10 cellular contexts compared by ENCODE assay signal in the genomic region with DNA sequence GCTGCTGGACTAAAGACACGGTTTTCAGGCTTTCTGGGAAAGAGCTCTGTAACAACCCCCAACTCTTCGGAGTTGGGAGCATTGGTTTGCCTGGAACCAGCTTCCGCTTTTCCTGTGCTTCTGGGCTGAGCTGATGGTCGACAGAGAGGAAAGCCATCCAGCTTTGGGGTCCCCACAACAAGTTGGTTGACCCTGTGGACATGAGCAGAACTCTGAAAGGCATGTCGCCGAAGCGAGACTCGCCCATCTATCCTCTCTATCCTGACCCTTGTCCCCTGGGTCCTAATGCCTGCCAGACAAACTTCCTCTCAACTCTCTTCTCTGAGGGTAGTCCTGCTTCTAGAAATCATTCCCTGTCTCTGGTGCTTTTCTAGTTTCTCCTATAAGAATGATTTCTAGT. TPM values are rescaled to one million over a fixed set of nuclear protein-coding genes. Genes with fewer than 3 reads are reported as not detected.
DNase-seq lines count a peak whose midpoint lies in the region; ATAC-seq and TF ChIP-seq lines count a peak whose summit lies in the region.
"Had no signal": no experiment of that assay in that cellular context is flagged by ENCODE, and none has a peak within 500 bp of the region (broad histone marks: within the 10 kb centered on the region; RNA-seq: fewer than 3 reads in every experiment).

No MANE protein-coding gene starts in this region.

- in situ Hi-C loops in gastrocnemius medialis (cut with MboI; ENCODE audit: low sequenced_read_pairs in 4 of 4), result no loop called here

- no peaks in the 10 kb centered on the region for H3K79me1 ChIP-seq in neuronal stem cell (ENCODE audit: low read depth, low read length)

- H3K27me3 ChIP-seq in neuronal stem cell (ENCODE audit: control insufficient read depth in 3 of 3, insufficient read depth in 3 of 3, low read depth in 1 of 3, low read length in 3 of 3), result peaks cover 0 to 20% (median 14%) of the 10 kb centered on the region in 3 experiments
- peaks cover 24 to 28% (median 26%) of the 10 kb centered on the region in 3 donors for H3K27me3 ChIP-seq in gastrocnemius medialis

- no CpG with 5 or more reads among the region's 8 CpGs for WGBS in neuronal stem cell (ENCODE audit: extremely low coverage in 2 of 2, insufficient read length in 2 of 2, insufficient replicate concordance in 1 of 2), 2 donors

- peaks cover 15% of the 10 kb centered on the region for H3K4me1 Mint-ChIP-seq in chondrocyte (ENCODE audit: low read depth)

- H3K27ac ChIP-seq in neuronal stem cell (replicated peaks; ENCODE audit: low read length) (no peak overlapping the region), gastrocnemius medialis (no peak overlapping the region)

- H2BK15ac ChIP-seq in neuronal stem cell (ENCODE audit: low read length), result no peak overlapping the region

- peak overlapping the region; percentile 40 to 80 for H3K4me3 ChIP-seq in neuronal stem cell (ENCODE audit: low read length in 2 of 2)
- H3K4me3 ChIP-seq in gastrocnemius medialis, result no peak overlapping the region

- intact Hi-C loops in gastrocnemius medialis (cut with DNase I; ENCODE audit: low total_unique reads), result no loop called here

- H3K4me3 Mint-ChIP-seq in chondrocyte (ENCODE audit: unreplicated experiment), result peak overlapping the region; percentile 77

- DNase-seq in NCI-H524 (lab: John Stamatoyannopoulos, UW), result peak; percentile 13
- DNase-seq in NCI-H524 treated with DMSO at 0.1 percent for 48 hours (lab: John Stamatoyannopoulos, UW), result no peak
- peak; percentile 44 for DNase-seq in NCI-H460 (ENCODE audit: extremely low read depth, low read depth)
- no peak for DNase-seq in chondrocyte (ENCODE audit: low spot score)
- DNase-seq in neuronal stem cell (ENCODE audit: low spot score), result peak; percentile 21
- no peak for DNase-seq in gastrocnemius medialis

- no peak overlapping the region for H2BK5ac ChIP-seq in neuronal stem cell (ENCODE audit: low read length)

- H3K18ac ChIP-seq in neuronal stem cell (ENCODE audit: low read length), result no peak overlapping the region

- H2AFZ ChIP-seq in neuronal stem cell (ENCODE audit: low read length), result peak overlapping the region; percentile 80

- H3K4me1 ChIP-seq in neuronal stem cell (ENCODE audit: control insufficient read depth in 2 of 2, insufficient read depth in 1 of 2, low read depth in 1 of 2, low read length in 2 of 2) (peaks cover 0 to 3% of the 10 kb centered on the region in 2 donors), gastrocnemius medialis (no peaks in the 10 kb centered on the region)

- H3K9me3 ChIP-seq in neuronal stem cell (replicated peaks in 1 of 2; ENCODE audit: control insufficient read depth in 2 of 2, insufficient read depth in 1 of 2, low read depth in 1 of 2, low read length in 2 of 2) (no peaks in the 10 kb centered on the region), gastrocnemius medialis (no peaks in the 10 kb centered on the region)

- no peak overlapping the region for H2AK5ac ChIP-seq in neuronal stem cell (ENCODE audit: low read depth, low read length)

- no peaks in the 10 kb centered on the region for H3K36me3 Mint-ChIP-seq in chondrocyte (ENCODE audit: low read depth)

- H3K36me3 ChIP-seq in neuronal stem cell (replicated peaks in 1 of 2; ENCODE audit: control insufficient read depth in 2 of 2, insufficient read depth in 2 of 2, low read length in 2 of 2) (no peaks in the 10 kb centered on the region), gastrocnemius medialis (no peaks in the 10 kb centered on the region)

- H3K4ac ChIP-seq in neuronal stem cell (ENCODE audit: low read length), result no peak overlapping the region

- TF ChIP-seq CTCF in chondrocyte (IDR thresholded peaks at IDR 0.05) (no peak), gastrocnemius medialis (IDR thresholded peaks at IDR 0.05 in 4 of 5, conservative IDR thresholded peaks at IDR 0.05 in 1 of 5) (no peak)

- peak overlapping the region; percentile 51 for H3K4me2 ChIP-seq in neuronal stem cell (ENCODE audit: insufficient read depth, low read length, poor library complexity, severe bottlenecking)

- H3K9me3 Mint-ChIP-seq in chondrocyte (ENCODE audit: low read depth), result no peaks in the 10 kb centered on the region
- H3K9me3 Mint-ChIP-seq: stimulated activated naive CD8-positive, alpha-beta T cell treated with anti-CD3 and anti-CD28 coated beads, Interleukin-15, Interleukin-2, amounts not matched to agents 100 ng/mL and 50 ng/mL, for 24 hours had no signal

- H3K23ac ChIP-seq in neuronal stem cell (ENCODE audit: low read depth, low read length, poor library complexity), result no peak overlapping the region

- ATAC-seq in gastrocnemius medialis (no peak), HG02840 (IDR thresholded peaks at IDR 0.05; ENCODE audit: low FRiP score, unreplicated experiment) (no peak), HG02610 (IDR thresholded peaks at IDR 0.05; ENCODE audit: unreplicated experiment) (no peak)
- ATAC-seq: left colon had no signal

- H4K91ac ChIP-seq in neuronal stem cell (ENCODE audit: low read depth, low read length, poor library complexity), result no peak overlapping the region

- no peak overlapping the region for H3K27ac Mint-ChIP-seq in chondrocyte (ENCODE audit: unreplicated experiment)
- H3K27ac Mint-ChIP-seq: stimulated activated naive CD8-positive, alpha-beta T cell treated with anti-CD3 and anti-CD28 coated beads, Interleukin-15, Interleukin-2, amounts not matched to agents 100 ng/mL and 50 ng/mL, for 24 hours had no signal

- no peak overlapping the region for H3K14ac ChIP-seq in neuronal stem cell (ENCODE audit: low read length)

- peaks cover 29% of the 10 kb centered on the region for H3K27me3 Mint-ChIP-seq in chondrocyte (ENCODE audit: low read depth)

- H2BK120ac ChIP-seq in neuronal stem cell (ENCODE audit: low read depth, low read length), result no peak overlapping the region

- H4K8ac ChIP-seq in neuronal stem cell (ENCODE audit: low read depth, low read length), result no peak overlapping the region

- H3K9ac ChIP-seq in neuronal stem cell (ENCODE audit: low read depth, low read length, poor library complexity), result no peak overlapping the region

- no peak overlapping the region for H2BK12ac ChIP-seq in neuronal stem cell (ENCODE audit: low read length)

- no peak for TF ChIP-seq POLR2A in gastrocnemius medialis (IDR thresholded peaks at IDR 0.05)

RNA-seq across cellular contexts. Expression of gene FCGR2A, which starts 31.9 kb away (rescaled TPM):
- total RNA-seq in NCI-H460 (2014; rRNA removed; shearing (Covaris generic)), result 0.75 and 1.8 TPM in 2 replicates
- polyA plus RNA-seq in NCI-H460 (2014; cell fraction: nucleus; rRNA removed), result 0.32 and 0.54 TPM in 2 replicates
- total RNA-seq in chondrocyte, result not detected in 3 replicates
- polyA plus RNA-seq in neuronal stem cell (2013, experiment 1 of 2), result 0.15 TPM
- polyA plus RNA-seq in neuronal stem cell (2013, experiment 2 of 2), result 0.14 TPM
- total RNA-seq in gastrocnemius medialis, result 1 to 10 TPM; 5.0 to 9.0 (median 7.2) TPM

RNA-seq across cellular contexts. Expression of gene HSPA6, which starts 51.0 kb away (rescaled TPM):
- total RNA-seq in NCI-H460 (2014; rRNA removed; shearing (Covaris generic)), result 0.45 and 0.84 TPM in 2 replicates
- polyA plus RNA-seq in NCI-H460 (2014; cell fraction: nucleus; rRNA removed), result 0.39 and 0.53 TPM in 2 replicates
- 0.75 to 1.0 TPM in 2 of 3 replicates, not detected in the other for total RNA-seq in chondrocyte
- 0.07 TPM for polyA plus RNA-seq in neuronal stem cell (2013, experiment 1 of 2)
- polyA plus RNA-seq in neuronal stem cell (2013, experiment 2 of 2), result 0.07 TPM
- total RNA-seq in gastrocnemius medialis, result under 1 TPM in 2 of 4 donors, not detected in 2; 0.25 to 0.60 TPM

Comparison
In these comparisons a context has a peak if more than half of its experiments do, and no peak if none do; other contexts are left out.
1. DNase-seq: peak in NCI-H524 (2 of 2), NCI-H460 (single experiment) and neuronal stem cell (single experiment); none in NCI-H524 treated with DMSO at 0.1 percent for 48 hours (single experiment), chondrocyte (single experiment) and gastrocnemius medialis (0 of 2).
2. H3K4me3 ChIP-seq: peak in neuronal stem cell (2 of 2); none in gastrocnemius medialis (0 of 4).